Comparison of ENCODE assay signal across 17 cellular contexts in genomic region chr6:41097467-41098090, GRCh38. TPM values are rescaled to one million over a fixed set of nuclear protein-coding genes. Genes with fewer than 3 reads are reported as not detected.
DNase-seq lines count a peak whose midpoint lies in the region; ATAC-seq, FAIRE-seq and TF ChIP-seq lines count a peak whose summit lies in the region.
"Had no signal": no experiment of that assay in that cellular context is flagged by ENCODE, and none has a peak within 500 bp of the region (broad histone marks: within the 10 kb centered on the region; RNA-seq: fewer than 3 reads in every experiment).

No MANE protein-coding gene starts in this region.

- no peaks in the 10 kb centered on the region for H4K20me1 ChIP-seq in keratinocyte (ENCODE audit: control insufficient read depth, extremely low read depth, insufficient read depth, low read length)

- H3K36me3 ChIP-seq in breast epithelium (peaks cover 5% of the 10 kb centered on the region), keratinocyte (ENCODE audit: control insufficient read depth in 2 of 2, extremely low read depth in 1 of 2, insufficient read depth in 2 of 2, low read length in 2 of 2) (peaks cover 15 to 39% of the 10 kb centered on the region in 2 experiments), aorta (ENCODE audit: control insufficient read depth in 1 of 2, insufficient read depth in 2 of 2, low read length in 1 of 2) (peaks cover 5 to 6% of the 10 kb centered on the region in 2 donors), small intestine (ENCODE audit: control insufficient read depth in 2 of 2, insufficient read depth in 2 of 2, low read length in 2 of 2) (peaks cover 25 to 31% of the 10 kb centered on the region in 2 donors)

- peaks cover 11% of the 10 kb centered on the region for H3K4me1 Mint-ChIP-seq in activated naive CD8-positive, alpha-beta T cell treated with anti-CD3 and anti-CD28 coated beads, Interleukin-2, amount 50 U/mL, for 24 hours
- H3K4me1 Mint-ChIP-seq in activated naive CD8-positive, alpha-beta T cell treated with anti-CD3 and anti-CD28 coated beads for 36 hours, result peaks cover 5% of the 10 kb centered on the region

- no peaks in the 10 kb centered on the region for H3K79me2 ChIP-seq in keratinocyte (ENCODE audit: control insufficient read depth, insufficient read depth, low read length)

- no peak overlapping the region for H3K9ac ChIP-seq in keratinocyte (ENCODE audit: control insufficient read depth, extremely low read depth, insufficient read depth, low read length)

- no peaks in the 10 kb centered on the region for H3K9me3 Mint-ChIP-seq in activated naive CD8-positive, alpha-beta T cell treated with anti-CD3 and anti-CD28 coated beads, Interleukin-2, amount 50 U/mL, for 24 hours
- H3K9me3 Mint-ChIP-seq in activated naive CD8-positive, alpha-beta T cell treated with anti-CD3 and anti-CD28 coated beads for 36 hours, result no peaks in the 10 kb centered on the region
- H3K9me3 Mint-ChIP-seq: activated T-helper 1 cell treated with anti-CD3 and anti-CD28 coated beads, Interleukin-12 subunit alpha, Interleukin-12 subunit beta, Interleukin-2, Interleukin-4 antibody, amounts not matched to agents 30 ng/mL and 10 ng/mL and 1 ng/mL, durations not matched to agents 14 hours and 24 hours and 36 hours; neural crest cell had no signal

- no peaks in the 10 kb centered on the region for H3K9me1 ChIP-seq in keratinocyte (ENCODE audit: control insufficient read depth, extremely low read depth, insufficient read depth, low read length)

- no peak overlapping the region for H2AFZ ChIP-seq in keratinocyte (ENCODE audit: control insufficient read depth, low read length)

- H3K36me3 Mint-ChIP-seq in activated naive CD8-positive, alpha-beta T cell treated with anti-CD3 and anti-CD28 coated beads, Interleukin-2, amount 50 U/mL, for 24 hours (ENCODE audit: low read depth), result peaks cover 71% of the 10 kb centered on the region
- H3K36me3 Mint-ChIP-seq in activated naive CD8-positive, alpha-beta T cell treated with anti-CD3 and anti-CD28 coated beads for 36 hours, result peaks cover 26% of the 10 kb centered on the region

- peak overlapping the region; percentile 29 for H3K4me2 ChIP-seq in keratinocyte (ENCODE audit: control insufficient read depth, extremely low read depth, insufficient read depth, low read depth, low read length)

- H3K4me3 Mint-ChIP-seq in activated naive CD8-positive, alpha-beta T cell treated with anti-CD3 and anti-CD28 coated beads, Interleukin-2, amount 50 U/mL, for 24 hours, result no peak overlapping the region
- no peak overlapping the region for H3K4me3 Mint-ChIP-seq in activated naive CD8-positive, alpha-beta T cell treated with anti-CD3 and anti-CD28 coated beads for 36 hours
- H3K4me3 Mint-ChIP-seq: activated T-helper 1 cell treated with anti-CD3 and anti-CD28 coated beads, Interleukin-12 subunit alpha, Interleukin-12 subunit beta, Interleukin-2, Interleukin-4 antibody, amounts not matched to agents 30 ng/mL and 10 ng/mL and 1 ng/mL, durations not matched to agents 14 hours and 24 hours and 36 hours; neural crest cell had no signal

- no peak for ATAC-seq in activated naive CD8-positive, alpha-beta T cell treated with anti-CD3 and anti-CD28 coated beads, Interleukin-2, amount 50 U/mL, for 24 hours
- ATAC-seq in aorta (ENCODE audit: low FRiP score) (no peak), HG03135 (IDR thresholded peaks at IDR 0.05; ENCODE audit: unreplicated experiment) (no peak)
- ATAC-seq: activated CD4-positive, CD25-positive, alpha-beta regulatory T cell treated with anti-CD3 and anti-CD28 coated beads, Interleukin-2, amount 50 U/mL, for 24 hours; GM12878 had no signal

- H3K27ac Mint-ChIP-seq in activated naive CD8-positive, alpha-beta T cell treated with anti-CD3 and anti-CD28 coated beads, Interleukin-2, amount 50 U/mL, for 24 hours, result peak overlapping the region; percentile 0
- H3K27ac Mint-ChIP-seq in activated naive CD8-positive, alpha-beta T cell treated with anti-CD3 and anti-CD28 coated beads for 36 hours, result no peak overlapping the region

- FAIRE-seq in keratinocyte (lab: Jason Lieb, UNC) (peak; percentile 56), small intestine (lab: Jason Lieb, UNC) (no peak)
- FAIRE-seq: colon, GM12878 had no signal

- intact Hi-C loops in breast epithelium (cut with DNase I; ENCODE audit: low total_unique reads), result no loop called here
- intact Hi-C loops in aorta (cut with DNase I), result no loop called here

- no peaks in the 10 kb centered on the region for H3K27me3 ChIP-seq in breast epithelium
- no peaks in the 10 kb centered on the region for H3K27me3 ChIP-seq in keratinocyte (ENCODE audit: control insufficient read depth, extremely low read depth, insufficient read depth, low read length)
- H3K27me3 ChIP-seq in aorta (ENCODE audit: control insufficient read depth in 1 of 2, insufficient read depth in 2 of 2, low read length in 1 of 2), result no peaks in the 10 kb centered on the region
- H3K27me3 ChIP-seq in small intestine (ENCODE audit: control insufficient read depth in 2 of 2, insufficient read depth in 2 of 2, low read length in 2 of 2), result no peaks in the 10 kb centered on the region

- no peak for DNase-seq in activated naive CD8-positive, alpha-beta T cell treated with anti-CD3 and anti-CD28 coated beads, Interleukin-2, amount 50 U/mL, for 24 hours
- DNase-seq in activated naive CD8-positive, alpha-beta T cell treated with anti-CD3 and anti-CD28 coated beads for 36 hours, result no peak
- DNase-seq in breast epithelium (ENCODE audit: low spot score in 2 of 2) (no peak), keratinocyte (ENCODE audit: low read depth, low spot score) (peak; percentile 46), aorta (no peak), small intestine (no peak), NAMALWA (ENCODE audit: low spot score) (no peak)
- DNase-seq: DMS53; NCI-H1930; NK-92 treated with Interleukin-12 subunit alpha and Interleukin-12 subunit beta, amount 100 ng/mL, for 24 hours had no signal

- TF ChIP-seq POLR2A in breast epithelium (IDR thresholded peaks at IDR 0.05), result no peak

- H3K4me3 ChIP-seq in breast epithelium (no peak overlapping the region), keratinocyte (ENCODE audit: control insufficient read depth in 2 of 3, extremely low read depth in 1 of 3, insufficient read depth in 2 of 3, low read depth in 1 of 3, low read length in 3 of 3) (peak overlapping the region in 2 of 3 experiments; percentile 3 to 7), aorta (ENCODE audit: low read length in 2 of 2) (no peak overlapping the region), small intestine (ENCODE audit: low read depth in 1 of 2, low read length in 2 of 2) (no peak overlapping the region)
- H3K4me3 ChIP-seq: GM12878 had no signal

- dilution Hi-C loops in keratinocyte (cut with MboI; ENCODE audit: extremely low pct_ligation_motif_present, low sequenced_read_pairs), result loop anchor here (25.0 kb wide), 1 partner anchor 90 kb away; no protein-coding TSS in a partner anchor

- no peaks in the 10 kb centered on the region for H3K27me3 Mint-ChIP-seq in activated naive CD8-positive, alpha-beta T cell treated with anti-CD3 and anti-CD28 coated beads, Interleukin-2, amount 50 U/mL, for 24 hours
- H3K27me3 Mint-ChIP-seq in activated naive CD8-positive, alpha-beta T cell treated with anti-CD3 and anti-CD28 coated beads for 36 hours, result no peaks in the 10 kb centered on the region

- H3K4me1 ChIP-seq in breast epithelium, result no peaks in the 10 kb centered on the region
- H3K4me1 ChIP-seq in keratinocyte (ENCODE audit: control insufficient read depth, extremely low read depth, insufficient read depth, low read length), result peaks cover 13% of the 10 kb centered on the region
- peaks cover 1 to 8% of the 10 kb centered on the region in 2 donors for H3K4me1 ChIP-seq in aorta (ENCODE audit: control insufficient read depth in 1 of 2, insufficient read depth in 2 of 2, low read length in 2 of 2)
- no peaks in the 10 kb centered on the region for H3K4me1 ChIP-seq in small intestine (ENCODE audit: control insufficient read depth in 2 of 2, insufficient read depth in 1 of 2, low read depth in 1 of 2, low read length in 1 of 2)

- peak overlapping the region; percentile 29 to 45 for H3K27ac ChIP-seq in breast epithelium
- H3K27ac ChIP-seq in keratinocyte (ENCODE audit: control insufficient read depth, insufficient read depth, low read length), result peak overlapping the region; percentile 20
- H3K27ac ChIP-seq in aorta (ENCODE audit: low read depth in 1 of 2, low read length in 2 of 2), result peak overlapping the region; percentile 25 to 29
- no peak overlapping the region for H3K27ac ChIP-seq in small intestine (ENCODE audit: low read depth in 1 of 2, low read length in 1 of 2)

- 48 to 52% methylated on average over 5 of the region's 5 CpGs for WGBS in aorta, 2 donors
- 83 to 92% (median 87%) methylated on average over 5 of the region's 5 CpGs for WGBS in small intestine, 3 donors

- H3K9me3 ChIP-seq in breast epithelium, result no peaks in the 10 kb centered on the region
- H3K9me3 ChIP-seq in keratinocyte (ENCODE audit: control insufficient read depth, low read depth, low read length), result no peaks in the 10 kb centered on the region
- no peaks in the 10 kb centered on the region for H3K9me3 ChIP-seq in aorta (ENCODE audit: control insufficient read depth, low read length)
- no peaks in the 10 kb centered on the region for H3K9me3 ChIP-seq in small intestine (ENCODE audit: control insufficient read depth, low read depth)

- TF ChIP-seq CTCF in breast epithelium (IDR thresholded peaks at IDR 0.05), result peak in 1 of 3 donors; percentile 12
- TF ChIP-seq CTCF in keratinocyte (optimal IDR thresholded peaks at IDR 0.05 in 1 of 3, IDR thresholded peaks at IDR 0.05 in 1 of 3, conservative IDR thresholded peaks at IDR 0.05 in 1 of 3; ENCODE audit: extremely low read depth in 1 of 3, insufficient read depth in 2 of 3, low read length in 3 of 3), result no peak

RNA-seq across cellular contexts. Expression of gene NFYA, which starts 24.8 kb away (rescaled TPM):
- total RNA-seq in activated naive CD8-positive, alpha-beta T cell treated with anti-CD3 and anti-CD28 coated beads for 36 hours, result 10 to 100 TPM; 24.5 to 25.4 TPM
- 10 to 100 TPM; 28.6 to 33.4 (median 29.8) TPM for total RNA-seq in breast epithelium
- 13.6 to 22.1 TPM (median 17.1 TPM) in 3 replicates for polyA plus RNA-seq in keratinocyte
- polyA plus RNA-seq in keratinocyte (2011; ENCODE audit: low read depth), result 13.3 TPM
- polyA plus RNA-seq in keratinocyte (2011; cell fraction: cytosol; rRNA removed), result 9.7 and 9.8 TPM in 2 replicates
- polyA plus RNA-seq in keratinocyte (2011; cell fraction: nucleus; rRNA removed), result 33.7 and 38.7 TPM in 2 replicates
- polyA plus RNA-seq in keratinocyte (2012; ENCODE audit: low replicate concordance), result 15.0 and 19.8 TPM in 2 replicates
- 39.9 to 58.8 TPM (median 52.6 TPM) in 3 replicates for polyA minus RNA-seq in keratinocyte
- polyA minus RNA-seq in keratinocyte (2011; cell fraction: cytosol; rRNA and poly(A)+ RNA removed), result 13.6 TPM
- 25.0 and 42.0 TPM in 2 replicates for polyA minus RNA-seq in keratinocyte (2011; cell fraction: nucleus; rRNA and poly(A)+ RNA removed)
- 10 to 100 TPM; 13.3 to 18.6 TPM for total RNA-seq in aorta
- polyA plus RNA-seq in aorta, result 1 to 10 TPM; 5.6 to 6.7 TPM
- polyA plus RNA-seq in small intestine, result 1 to 10 TPM; 4.6 to 8.6 (median 5.8) TPM

RNA-seq across cellular contexts. Expression of gene OARD1, which starts 25.4 kb away (rescaled TPM):
- total RNA-seq in activated naive CD8-positive, alpha-beta T cell treated with anti-CD3 and anti-CD28 coated beads for 36 hours, result 10 to 100 TPM; 43.7 to 44.2 TPM
- 10 to 100 TPM; 17.0 to 26.2 (median 22.3) TPM for total RNA-seq in breast epithelium
- polyA plus RNA-seq in keratinocyte, result 12.7 to 20.3 TPM (median 13.1 TPM) in 3 replicates
- 24.7 TPM for polyA plus RNA-seq in keratinocyte (2011; ENCODE audit: low read depth)
- polyA plus RNA-seq in keratinocyte (2011; cell fraction: cytosol; rRNA removed), result 15.2 and 16.2 TPM in 2 replicates
- polyA plus RNA-seq in keratinocyte (2011; cell fraction: nucleus; rRNA removed), result 12.4 and 13.8 TPM in 2 replicates
- 19.0 and 20.1 TPM in 2 replicates for polyA plus RNA-seq in keratinocyte (2012; ENCODE audit: low replicate concordance)
- polyA minus RNA-seq in keratinocyte, result 4.6 to 7.1 TPM (median 6.2 TPM) in 3 replicates
- polyA minus RNA-seq in keratinocyte (2011; cell fraction: cytosol; rRNA and poly(A)+ RNA removed), result 4.0 TPM
- 3.2 and 13.0 TPM in 2 replicates for polyA minus RNA-seq in keratinocyte (2011; cell fraction: nucleus; rRNA and poly(A)+ RNA removed)
- total RNA-seq in aorta, result 10 to 100 TPM; 11.3 to 15.0 TPM
- polyA plus RNA-seq in aorta, result 10 to 100 TPM; 21.7 to 38.1 TPM
- polyA plus RNA-seq in small intestine, result 10 to 100 TPM; 31.3 to 45.1 (median 42.0) TPM

RNA-seq across cellular contexts. Expression of gene APOBEC2, which starts 44.6 kb away (rescaled TPM):
- not detected for total RNA-seq in activated naive CD8-positive, alpha-beta T cell treated with anti-CD3 and anti-CD28 coated beads for 36 hours
- total RNA-seq in breast epithelium (not detected), aorta (not detected)
- polyA plus RNA-seq in keratinocyte (0.05 TPM in 1 of 3 replicates, not detected in the others), aorta (not detected), small intestine (1 to 10 TPM in 2 of 3 donors, under 1 TPM in 1; 0.64 to 5.1 (median 3.1) TPM)
- polyA plus RNA-seq in keratinocyte (2011; ENCODE audit: low read depth), result not detected
- 0.10 TPM in 1 of 2 replicates, not detected in the other for polyA plus RNA-seq in keratinocyte (2011; cell fraction: cytosol; rRNA removed)
- polyA plus RNA-seq in keratinocyte (2011; cell fraction: nucleus; rRNA removed), result not detected in 2 replicates
- polyA plus RNA-seq in keratinocyte (2012; ENCODE audit: low replicate concordance), result not detected in 2 replicates
- polyA minus RNA-seq in keratinocyte, result not detected in 3 replicates
- not detected for polyA minus RNA-seq in keratinocyte (2011; cell fraction: cytosol; rRNA and poly(A)+ RNA removed)
- not detected in 2 replicates for polyA minus RNA-seq in keratinocyte (2011; cell fraction: nucleus; rRNA and poly(A)+ RNA removed)
- total RNA-seq: activated T-helper 1 cell treated with anti-CD3 and anti-CD28 coated beads, Interleukin-12 subunit alpha, Interleukin-12 subunit beta, Interleukin-2, Interleukin-4 antibody, amounts not matched to agents 30 ng/mL and 10 ng/mL and 1 ng/mL, durations not matched to agents 14 hours and 24 hours and 36 hours; GM12878; neural crest cell had no signal

RNA-seq across cellular contexts. Expression of gene TSPO2, which starts 55.3 kb away (rescaled TPM):
- not detected for total RNA-seq in activated naive CD8-positive, alpha-beta T cell treated with anti-CD3 and anti-CD28 coated beads for 36 hours
- total RNA-seq in breast epithelium, result not detected
- polyA plus RNA-seq in keratinocyte, result not detected in 3 replicates
- not detected for polyA plus RNA-seq in keratinocyte (2011; ENCODE audit: low read depth)
- polyA plus RNA-seq in keratinocyte (2011; cell fraction: cytosol; rRNA removed), result not detected in 2 replicates
- polyA plus RNA-seq in keratinocyte (2011; cell fraction: nucleus; rRNA removed), result not detected in 2 replicates
- not detected in 2 replicates for polyA plus RNA-seq in keratinocyte (2012; ENCODE audit: low replicate concordance)
- polyA minus RNA-seq in keratinocyte, result not detected in 3 replicates
- polyA minus RNA-seq in keratinocyte (2011; cell fraction: cytosol; rRNA and poly(A)+ RNA removed), result not detected
- not detected in 2 replicates for polyA minus RNA-seq in keratinocyte (2011; cell fraction: nucleus; rRNA and poly(A)+ RNA removed)
- total RNA-seq in aorta, result not detected
- not detected for polyA plus RNA-seq in aorta
- polyA plus RNA-seq in small intestine, result 1 to 10 TPM in 2 of 3 donors, not detected in 1; 1.1 to 1.9 TPM
- total RNA-seq: activated T-helper 1 cell treated with anti-CD3 and anti-CD28 coated beads, Interleukin-12 subunit alpha, Interleukin-12 subunit beta, Interleukin-2, Interleukin-4 antibody, amounts not matched to agents 30 ng/mL and 10 ng/mL and 1 ng/mL, durations not matched to agents 14 hours and 24 hours and 36 hours; GM12878; neural crest cell; urinary bladder had no signal
- polyA plus RNA-seq: GM12878, urinary bladder had no signal

RNA-seq across cellular contexts. Expression of gene TREML1, which starts 56.6 kb away (rescaled TPM):
- not detected for total RNA-seq in activated naive CD8-positive, alpha-beta T cell treated with anti-CD3 and anti-CD28 coated beads for 36 hours
- total RNA-seq in breast epithelium, result 1 to 10 TPM in 1 of 3 donors, under 1 TPM in 2; 0.64 to 1.3 (median 0.98) TPM
- polyA plus RNA-seq in keratinocyte, result 0.26 to 0.73 TPM (median 0.51 TPM) in 3 replicates
- not detected for polyA plus RNA-seq in keratinocyte (2011; ENCODE audit: low read depth)
- polyA plus RNA-seq in keratinocyte (2011; cell fraction: cytosol; rRNA removed), result 0.55 and 0.66 TPM in 2 replicates
- polyA plus RNA-seq in keratinocyte (2011; cell fraction: nucleus; rRNA removed), result 1.2 and 1.7 TPM in 2 replicates
- 0.18 TPM in 1 of 2 replicates, not detected in the other for polyA plus RNA-seq in keratinocyte (2012; ENCODE audit: low replicate concordance)
- 1.2 TPM in 1 of 3 replicates, not detected in the others for polyA minus RNA-seq in keratinocyte
- not detected for polyA minus RNA-seq in keratinocyte (2011; cell fraction: cytosol; rRNA and poly(A)+ RNA removed)
- polyA minus RNA-seq in keratinocyte (2011; cell fraction: nucleus; rRNA and poly(A)+ RNA removed), result 0.53 TPM in 1 of 2 replicates, not detected in the other
- 1 to 10 TPM; 1.2 to 1.7 TPM for total RNA-seq in aorta
- not detected for polyA plus RNA-seq in aorta
- under 1 TPM in 1 of 3 donors, not detected in 2; 0.07 TPM for polyA plus RNA-seq in small intestine
- total RNA-seq: activated T-helper 1 cell treated with anti-CD3 and anti-CD28 coated beads, Interleukin-12 subunit alpha, Interleukin-12 subunit beta, Interleukin-2, Interleukin-4 antibody, amounts not matched to agents 30 ng/mL and 10 ng/mL and 1 ng/mL, durations not matched to agents 14 hours and 24 hours and 36 hours; GM12878; neural crest cell had no signal
- polyA plus RNA-seq: urinary bladder had no signal

Comparison
In these comparisons a context has a peak if more than half of its experiments do, and no peak if none do; other contexts are left out.
1. H3K27ac ChIP-seq: peak in breast epithelium (2 of 2), keratinocyte (single experiment) and aorta (2 of 2); none in small intestine (0 of 2).
2. H3K4me3 ChIP-seq: peak in keratinocyte (2 of 3); none in breast epithelium (0 of 3), aorta (0 of 2) and small intestine (0 of 2).